In the genomic region with DNA sequence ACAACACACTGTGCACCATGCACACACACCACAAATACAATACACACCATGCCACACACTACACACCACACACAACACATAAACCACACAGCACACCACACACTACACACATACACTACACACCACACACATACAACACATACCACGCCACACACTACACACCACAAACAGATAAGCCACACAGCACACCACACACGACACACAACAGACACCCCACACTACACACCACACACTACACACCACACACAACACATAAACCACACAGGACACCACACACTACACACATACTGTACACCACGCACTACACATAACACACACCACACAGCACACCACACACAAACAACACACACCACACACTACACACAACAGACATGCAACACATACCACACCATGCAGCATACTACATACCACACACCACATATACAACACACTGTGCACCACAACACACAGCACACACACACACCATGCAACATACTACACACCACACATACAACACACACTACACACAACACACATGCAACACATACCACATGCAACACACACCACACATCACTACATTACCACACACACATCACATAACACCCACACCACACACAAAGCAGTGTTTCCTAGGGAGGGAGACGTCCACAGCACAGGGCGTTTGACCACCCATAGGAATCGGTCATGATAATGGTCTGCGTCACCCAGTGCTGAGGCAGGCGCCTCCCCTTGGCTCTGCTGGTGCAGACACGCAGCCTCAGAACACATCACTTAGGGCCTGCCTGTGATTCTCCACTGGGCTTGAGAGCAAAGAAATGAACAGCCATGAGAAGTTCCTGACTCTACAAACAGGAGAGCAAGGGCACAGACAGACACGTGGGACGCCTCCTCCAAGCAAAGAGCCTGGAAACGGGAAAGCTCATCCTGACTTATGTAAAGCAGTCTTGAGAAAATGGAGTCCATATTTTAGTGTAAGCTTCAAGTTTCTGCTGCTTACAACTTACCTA, we compare ENCODE assay signal across 18 cellular contexts.
DNase-seq lines count a peak whose midpoint lies in the region; ATAC-seq, FAIRE-seq and TF ChIP-seq lines count a peak whose summit lies in the region.
"Had no signal": no experiment of that assay in that cellular context is flagged by ENCODE, and none has a peak within 500 bp of the region (broad histone marks: within the 10 kb centered on the region; RNA-seq: fewer than 3 reads in every experiment).

No MANE protein-coding gene starts in this region.

- H3K4me3 ChIP-seq in HepG2 (replicated peaks in 1 of 3; ENCODE audit: insufficient read depth in 1 of 3, low read depth in 2 of 3, low read length in 3 of 3) (no peak overlapping the region), right lobe of liver (no peak overlapping the region), iPS-18c (ENCODE audit: insufficient read depth, low read depth, low read length) (peak overlapping the region; percentile 25; the same call in 1 of the 2 replicates)

- H3K4me1 Mint-ChIP-seq in activated CD4-positive, alpha-beta memory T cell treated with anti-CD3 and anti-CD28 coated beads, Interleukin-2, amount 10 ng/mL, durations not matched to agents 7 days and 5 days = no peaks in the 10 kb centered on the region

- no peak overlapping the region for H2AFZ ChIP-seq in HepG2 (ENCODE audit: low read length)

- TF ChIP-seq CTCF in HepG2 (CRISPR knock-in tag; IDR thresholded peaks at IDR 0.05) (no peak), right lobe of liver (IDR thresholded peaks at IDR 0.05) (no peak)

- intact Hi-C loops in HepG2 (cut with micrococcal nuclease; ENCODE audit: unreplicated experiment) = no loop called here
- intact Hi-C loops in right lobe of liver (cut with DNase I) = no loop called here
- intact Hi-C loops in posterior vena cava (cut with DNase I) = no loop called here

- H3K27ac ChIP-seq in HepG2 (ENCODE audit: extremely low read length, insufficient read depth, low read length) = no peak overlapping the region
- no peak overlapping the region for H3K27ac ChIP-seq in right lobe of liver

- H3K9me3 ChIP-seq in HepG2 (ENCODE audit: low read length) (no peaks in the 10 kb centered on the region), right lobe of liver (no peaks in the 10 kb centered on the region), iPS-18c (ENCODE audit: control insufficient read depth, insufficient read depth, low read length) (peaks cover 50% of the 10 kb centered on the region)

- no peak overlapping the region for H3K9ac ChIP-seq in HepG2 (ENCODE audit: insufficient read depth, low read depth, low read length)

- TF ChIP-seq EP300 in HepG2 (IDR thresholded peaks at IDR 0.05; ENCODE audit: low read depth in 2 of 2, low read length in 2 of 2) (no peak), HepG2 (CRISPR knock-in tag; IDR thresholded peaks at IDR 0.05; ENCODE audit: borderline replicate concordance) (no peak)

- TF ChIP-seq RAD21 in HepG2 (CRISPR knock-in tag; IDR thresholded peaks at IDR 0.05) = no peak

- no peaks in the 10 kb centered on the region for H3K27me3 ChIP-seq in HepG2 (ENCODE audit: control insufficient read depth in 1 of 2, insufficient read depth in 2 of 2, low read length in 2 of 2)
- no peaks in the 10 kb centered on the region for H3K27me3 ChIP-seq in right lobe of liver

- H3K4me3 Mint-ChIP-seq in activated CD4-positive, alpha-beta memory T cell treated with anti-CD3 and anti-CD28 coated beads, Interleukin-2, amount 10 ng/mL, durations not matched to agents 7 days and 5 days = no peak overlapping the region

- POLR2A ChIA-PET in HepG2 (lab: Yijun Ruan, JAX) = no interaction called here
- POLR2A ChIA-PET in activated CD4-positive, alpha-beta memory T cell treated with anti-CD3 and anti-CD28 coated beads, Interleukin-2, amount 10 ng/mL, durations not matched to agents 7 days and 5 days (lab: Charles Lee) = no interaction called here

- no peak for TF ChIP-seq POLR2A in HepG2 (IDR thresholded peaks at IDR 0.05; ENCODE audit: insufficient read depth in 1 of 2, low read depth in 2 of 2, low read length in 2 of 2)
- no peak for TF ChIP-seq POLR2A in right lobe of liver (IDR thresholded peaks at IDR 0.05)

- H3K27me3 Mint-ChIP-seq in activated CD4-positive, alpha-beta memory T cell treated with anti-CD3 and anti-CD28 coated beads, Interleukin-2, amount 10 ng/mL, durations not matched to agents 7 days and 5 days = no peaks in the 10 kb centered on the region

- WGBS in HepG2 (ENCODE audit: low lambda C conversion rate) = 87% methylated on average over 12 of the region's 12 CpGs
- 77% methylated on average over 9 of the region's 12 CpGs for WGBS in right lobe of liver (ENCODE audit: insufficient coverage, low coverage, low lambda C conversion rate, missing lambda C conversion rate)

- no TSS peak for BruUV-seq in HepG2 (replicated peaks; lab: Mats Ljungman, UMichigan)

- H3K36me3 ChIP-seq in HepG2 (replicated peaks in 1 of 2; ENCODE audit: control insufficient read depth in 1 of 2, insufficient read depth in 2 of 2, low read length in 2 of 2) (no peaks in the 10 kb centered on the region; a peak in 2 of 5 replicates), right lobe of liver (no peaks in the 10 kb centered on the region)

- H3K9me3 Mint-ChIP-seq in activated CD4-positive, alpha-beta memory T cell treated with anti-CD3 and anti-CD28 coated beads, Interleukin-2, amount 10 ng/mL, durations not matched to agents 7 days and 5 days = peaks cover 18% of the 10 kb centered on the region

- H3K4me1 ChIP-seq in HepG2 (ENCODE audit: insufficient read depth, low read length) (no peaks in the 10 kb centered on the region), right lobe of liver (no peaks in the 10 kb centered on the region)

- no peaks in the 10 kb centered on the region for H4K20me1 ChIP-seq in HepG2 (ENCODE audit: insufficient read depth, low read length)

- CTCF ChIA-PET in HepG2 (lab: Yijun Ruan, JAX; ENCODE audit: low intra/inter-chr PET ratio, low total read pairs) = no interaction called here
- CTCF ChIA-PET in activated CD4-positive, alpha-beta memory T cell treated with anti-CD3 and anti-CD28 coated beads, Interleukin-2, amount 10 ng/mL, durations not matched to agents 7 days and 5 days (lab: Charles Lee) = no interaction called here

- no peaks in the 10 kb centered on the region for H3K79me2 ChIP-seq in HepG2 (ENCODE audit: insufficient read depth, low read length)

- DNase-seq in HepG2 (ENCODE audit: low spot score) = no peak
- DNase-seq in right lobe of liver = no peak
- peak; percentile 30 for DNase-seq in posterior vena cava (ENCODE audit: low spot score)
- no peak for DNase-seq in NCI-H1930 (lab: John Stamatoyannopoulos, UW)
- DNase-seq in activated CD4-positive, alpha-beta memory T cell treated with anti-CD3 and anti-CD28 coated beads, Interleukin-2, amount 10 ng/mL, durations not matched to agents 7 days and 5 days = no peak
- no peak for DNase-seq in NCI-H446 treated with DMSO at 0.1 percent for 48 hours (lab: John Stamatoyannopoulos, UW)
- DNase-seq: C1 segment of cervical spinal cord, DMS 273 treated with DMSO at 0.1 percent for 48 hours, KBM-7, NCI-H1048, NCI-H446, NCI-H774, SHP77 had no signal

- ATAC-seq in HepG2 = no peak
- no peak for ATAC-seq in right lobe of liver
- no peak for ATAC-seq in GM21723 (IDR thresholded peaks at IDR 0.05; ENCODE audit: unreplicated experiment)
- ATAC-seq: Panc1 had no signal

- H3K27ac Mint-ChIP-seq in activated CD4-positive, alpha-beta memory T cell treated with anti-CD3 and anti-CD28 coated beads, Interleukin-2, amount 10 ng/mL, durations not matched to agents 7 days and 5 days = no peak overlapping the region

- no peaks in the 10 kb centered on the region for H3K36me3 Mint-ChIP-seq in activated CD4-positive, alpha-beta memory T cell treated with anti-CD3 and anti-CD28 coated beads, Interleukin-2, amount 10 ng/mL, durations not matched to agents 7 days and 5 days (ENCODE audit: low read depth)

- H3K4me2 ChIP-seq in HepG2 (ENCODE audit: low read depth, low read length) = no peak overlapping the region

- in situ Hi-C loops in HepG2 (cut with HindIII; ENCODE audit: extremely low pct_ligation_motif_present, low pct_unique_long_range_greater_than_20kb) = no loop called here

- FAIRE-seq in HepG2 (lab: Jason Lieb, UNC) = peak; percentile 56
- FAIRE-seq: A204.1, H54 had no signal

TF ChIP-seq in HepG2, 621 proteins besides CTCF, POLR2A, EP300 and RAD21 (continues in another document):
- no peak for TF ChIP-seq PAF1 (CRISPR knock-in tag; IDR thresholded peaks at IDR 0.05)
- 0 out of 2 replicates have a peak, but pooled peaks have one; percentile 24 for TF ChIP-seq NONO (IDR thresholded peaks at IDR 0.05)
- no peak for TF ChIP-seq NONO (CRISPR knock-in tag; conservative IDR thresholded peaks at IDR 0.05)
- no peak for TF ChIP-seq ZNF549 (CRISPR knock-in tag; IDR thresholded peaks at IDR 0.05)
- no peak for TF ChIP-seq ZBTB4 (CRISPR knock-in tag; IDR thresholded peaks at IDR 0.05; ENCODE audit: borderline replicate concordance)
- no peak for TF ChIP-seq THYN1 (CRISPR knock-in tag; IDR thresholded peaks at IDR 0.05; ENCODE audit: borderline replicate concordance, low read depth)
- TF ChIP-seq FOXP1 (IDR thresholded peaks at IDR 0.05) = 0 out of 2 replicates have a peak, but pooled peaks have one; percentile 46
- TF ChIP-seq FOXP1 (CRISPR knock-in tag; IDR thresholded peaks at IDR 0.05) = no peak
- no peak for TF ChIP-seq CREB1 (IDR thresholded peaks at IDR 0.05)
- TF ChIP-seq CREB1 (CRISPR knock-in tag; IDR thresholded peaks at IDR 0.05) = no peak
- no peak for TF ChIP-seq ZFX (CRISPR knock-in tag; IDR thresholded peaks at IDR 0.05; ENCODE audit: low read depth)
- TF ChIP-seq RCOR2 (CRISPR knock-in tag; IDR thresholded peaks at IDR 0.05) = no peak
